In the genomic region with DNA sequence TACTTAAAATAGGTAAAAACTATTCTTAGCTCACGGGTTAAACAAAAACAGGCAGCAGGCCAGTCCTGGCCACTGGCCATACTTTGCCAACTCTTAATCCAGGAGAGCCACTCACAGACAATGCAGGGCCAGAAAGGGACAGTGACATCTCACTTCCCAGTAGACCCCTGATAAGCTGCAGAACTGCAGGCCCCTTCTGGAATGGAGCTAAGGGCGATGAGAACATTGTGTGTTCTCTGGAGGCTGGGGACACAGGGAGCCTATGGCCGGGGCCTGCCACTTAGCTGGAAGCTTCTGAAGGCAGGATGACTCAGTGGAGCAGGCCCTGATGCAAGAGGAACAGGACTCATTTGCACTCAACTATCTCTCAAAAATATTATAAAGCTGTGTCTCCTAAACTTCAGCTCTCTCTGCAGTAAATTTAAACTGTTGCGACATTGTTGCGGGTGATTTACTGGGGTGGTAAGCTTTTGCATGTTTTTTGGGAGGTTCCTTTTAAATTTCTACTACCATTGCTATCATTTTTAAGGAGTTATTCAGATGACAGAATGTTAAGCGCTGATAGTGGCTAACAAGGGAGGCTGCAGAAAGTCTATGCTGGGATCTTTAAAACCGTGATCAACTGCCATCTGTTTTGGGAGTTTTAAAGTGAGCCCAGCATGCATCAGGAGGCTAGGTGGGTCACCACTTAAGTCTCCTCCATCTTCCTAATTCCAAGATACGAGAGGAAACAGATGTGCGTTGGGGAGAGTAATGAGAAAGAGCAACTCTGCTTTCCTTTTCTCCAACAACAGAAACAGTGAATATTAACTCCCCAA, we compare ENCODE assay signal across 9 cellular contexts. TPM values are rescaled to one million over a fixed set of nuclear protein-coding genes. Genes with fewer than 3 reads are reported as not detected.
A peak's percentile ranks its signal among the peaks of the same experiment; 100 is the strongest.
DNase-seq lines count a peak whose midpoint lies in the region; ATAC-seq and TF ChIP-seq lines count a peak whose summit lies in the region.
"Had no signal": no experiment of that assay in that cellular context is flagged by ENCODE, and none has a peak within 500 bp of the region (broad histone marks: within the 10 kb centered on the region; RNA-seq: fewer than 3 reads in every experiment).

No MANE protein-coding gene starts in this region.

- no peak for ATAC-seq in GM21528 (IDR thresholded peaks at IDR 0.05; ENCODE audit: low FRiP score, unreplicated experiment)

- H3K27ac Mint-ChIP-seq in activated T-helper 1 cell treated with anti-CD3 and anti-CD28 coated beads, Interleukin-12 subunit alpha, Interleukin-12 subunit beta, Interleukin-2, Interleukin-4 antibody, amounts not matched to agents 30 ng/mL and 10 ng/mL and 1 ng/mL, durations not matched to agents 14 hours and 24 hours and 36 hours: no peak overlapping the region

- no peaks in the 10 kb centered on the region for H3K36me3 ChIP-seq in SK-N-MC (ENCODE audit: insufficient read depth, low read length)
- no peaks in the 10 kb centered on the region for H3K36me3 ChIP-seq in prostate gland

- H3K4me1 ChIP-seq in prostate gland (replicated peaks): peaks cover 12% of the 10 kb centered on the region

- H3K27ac ChIP-seq in SK-N-MC: peak overlapping the region; percentile 87
- H3K27ac ChIP-seq in prostate gland: peak overlapping the region; percentile 30 to 32

- no peaks in the 10 kb centered on the region for H3K9me3 ChIP-seq in SK-N-MC (ENCODE audit: low read depth, low read length)
- no peaks in the 10 kb centered on the region for H3K9me3 ChIP-seq in prostate gland

- no peak for TF ChIP-seq CTCF in prostate gland (IDR thresholded peaks at IDR 0.05)

- peak; percentile 28 for DNase-seq in CD1c-positive myeloid dendritic cell (ENCODE audit: extremely low spot score)
- no peak for DNase-seq in SK-N-MC (ENCODE audit: low read depth, low spot score)
- DNase-seq in glomerular visceral epithelial cell (ENCODE audit: extremely low spot score): peak; percentile 20
- no peak for DNase-seq in prostate gland (ENCODE audit: low spot score)
- no peak for DNase-seq in activated T-helper 1 cell treated with anti-CD3 and anti-CD28 coated beads, Interleukin-12 subunit alpha, Interleukin-12 subunit beta, Interleukin-2, Interleukin-4 antibody, amounts not matched to agents 30 ng/mL and 10 ng/mL and 1 ng/mL, durations not matched to agents 14 hours and 24 hours and 36 hours (ENCODE audit: low spot score)
- no peak for DNase-seq in NCI-H2029 (lab: John Stamatoyannopoulos, UW)
- no peak for DNase-seq in NCI-H1092 (lab: John Stamatoyannopoulos, UW)
- DNase-seq: T-helper 2 cell had no signal

- peaks cover 29% of the 10 kb centered on the region for H3K4me1 Mint-ChIP-seq in activated T-helper 1 cell treated with anti-CD3 and anti-CD28 coated beads, Interleukin-12 subunit alpha, Interleukin-12 subunit beta, Interleukin-2, Interleukin-4 antibody, amounts not matched to agents 30 ng/mL and 10 ng/mL and 1 ng/mL, durations not matched to agents 14 hours and 24 hours and 36 hours (ENCODE audit: low read depth)

- peaks cover 41% of the 10 kb centered on the region for H3K36me3 Mint-ChIP-seq in activated T-helper 1 cell treated with anti-CD3 and anti-CD28 coated beads, Interleukin-12 subunit alpha, Interleukin-12 subunit beta, Interleukin-2, Interleukin-4 antibody, amounts not matched to agents 30 ng/mL and 10 ng/mL and 1 ng/mL, durations not matched to agents 14 hours and 24 hours and 36 hours (ENCODE audit: low read depth)

- H3K4me3 ChIP-seq in SK-N-MC (peak overlapping the region; percentile 32), prostate gland (no peak overlapping the region)

- H3K9me3 Mint-ChIP-seq in activated T-helper 1 cell treated with anti-CD3 and anti-CD28 coated beads, Interleukin-12 subunit alpha, Interleukin-12 subunit beta, Interleukin-2, Interleukin-4 antibody, amounts not matched to agents 30 ng/mL and 10 ng/mL and 1 ng/mL, durations not matched to agents 14 hours and 24 hours and 36 hours: peaks cover 6% of the 10 kb centered on the region

- WGBS in prostate gland: 43% methylated on average over 9 of the region's 9 CpGs

- H3K27me3 ChIP-seq in prostate gland (replicated peaks; ENCODE audit: insufficient read depth): no peaks in the 10 kb centered on the region

- intact Hi-C loops in prostate gland (cut with DNase I): loop anchor here (5.0 kb wide), 3 partner anchors 33 to 462 kb away; partner anchors contain the start of gene KATNAL1
- intact Hi-C loops in activated T-helper 1 cell treated with anti-CD3 and anti-CD28 coated beads, Interleukin-12 subunit alpha, Interleukin-12 subunit beta, Interleukin-2, Interleukin-4 antibody, amounts not matched to agents 30 ng/mL and 10 ng/mL and 1 ng/mL, durations not matched to agents 14 hours and 24 hours and 36 hours (cut with micrococcal nuclease): no loop called here

- TF ChIP-seq POLR2A in prostate gland (IDR thresholded peaks at IDR 0.05): no peak

- peaks cover 2% of the 10 kb centered on the region for H3K27me3 Mint-ChIP-seq in activated T-helper 1 cell treated with anti-CD3 and anti-CD28 coated beads, Interleukin-12 subunit alpha, Interleukin-12 subunit beta, Interleukin-2, Interleukin-4 antibody, amounts not matched to agents 30 ng/mL and 10 ng/mL and 1 ng/mL, durations not matched to agents 14 hours and 24 hours and 36 hours (ENCODE audit: insufficient read depth)

- H3K4me3 Mint-ChIP-seq in activated T-helper 1 cell treated with anti-CD3 and anti-CD28 coated beads, Interleukin-12 subunit alpha, Interleukin-12 subunit beta, Interleukin-2, Interleukin-4 antibody, amounts not matched to agents 30 ng/mL and 10 ng/mL and 1 ng/mL, durations not matched to agents 14 hours and 24 hours and 36 hours: no peak overlapping the region

- H3K9ac ChIP-seq in SK-N-MC (ENCODE audit: insufficient read length): no peak overlapping the region

RNA-seq across cellular contexts. Expression of gene KATNAL1, which starts 33.2 kb away (rescaled TPM):
- total RNA-seq in prostate gland: 10 to 100 TPM; 12.8 to 16.4 TPM
- total RNA-seq in activated T-helper 1 cell treated with anti-CD3 and anti-CD28 coated beads, Interleukin-12 subunit alpha, Interleukin-12 subunit beta, Interleukin-2, Interleukin-4 antibody, amounts not matched to agents 30 ng/mL and 10 ng/mL and 1 ng/mL, durations not matched to agents 14 hours and 24 hours and 36 hours: 8.2 and 8.5 TPM in 2 replicates

Comparison
In these comparisons a context has a peak if more than half of its experiments do, and no peak if none do; other contexts are left out.
1. DNase-seq: peak in CD1c-positive myeloid dendritic cell (single experiment) and glomerular visceral epithelial cell (single experiment); none in SK-N-MC (single experiment), prostate gland (single experiment), activated T-helper 1 cell treated with anti-CD3 and anti-CD28 coated beads, Interleukin-12 subunit alpha, Interleukin-12 subunit beta, Interleukin-2, Interleukin-4 antibody, amounts not matched to agents 30 ng/mL and 10 ng/mL and 1 ng/mL, durations not matched to agents 14 hours and 24 hours and 36 hours (single experiment), NCI-H2029 (single experiment) and NCI-H1092 (single experiment).